In the genomic region with DNA sequence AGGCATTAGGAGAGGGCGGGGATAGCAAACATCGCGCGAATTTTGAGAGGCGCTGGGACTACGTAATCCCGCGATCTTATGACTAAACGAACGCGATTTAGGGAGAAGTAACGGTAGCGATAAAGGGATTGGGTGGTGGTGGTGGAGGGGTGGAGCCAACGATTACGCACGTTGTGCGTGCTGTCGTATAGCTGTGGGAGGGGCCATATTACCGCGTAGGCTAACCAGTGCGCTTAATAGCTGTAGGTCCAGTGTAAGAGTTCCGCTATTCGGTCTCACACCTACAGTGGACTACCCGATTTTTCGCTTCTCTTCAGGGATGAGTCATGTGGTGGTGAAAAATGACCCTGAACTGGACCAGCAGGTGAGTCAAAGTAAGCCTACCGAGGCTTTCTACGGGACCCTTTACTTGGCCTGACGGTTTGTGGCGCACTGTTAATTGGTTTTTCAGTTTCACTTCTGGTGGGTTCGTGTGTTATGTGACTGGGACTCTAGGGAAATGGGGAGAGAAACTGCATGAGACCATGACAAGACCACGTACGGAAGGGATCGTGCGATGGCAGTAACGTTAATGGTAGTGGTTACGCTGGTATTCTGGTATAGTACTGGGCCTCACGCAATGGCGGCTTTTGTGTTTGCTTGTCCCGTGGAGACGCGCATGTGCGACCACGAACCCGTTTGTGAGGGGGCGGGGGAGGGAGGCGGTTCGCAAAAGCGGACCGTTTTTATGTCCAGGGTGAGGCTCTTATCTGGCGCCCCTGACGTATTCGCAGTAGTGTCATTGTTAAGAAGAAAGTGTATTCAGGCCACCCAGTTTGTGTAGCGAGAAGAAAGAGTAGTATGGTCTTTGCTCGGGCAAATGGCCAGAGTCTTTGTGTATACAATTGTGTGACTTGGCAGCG, we compare ENCODE assay signal across 8 cellular contexts. TPM values are rescaled to one million over a fixed set of nuclear protein-coding genes. Genes with fewer than 3 reads are reported as not detected.
DNase-seq lines count a peak whose midpoint lies in the region; ATAC-seq and TF ChIP-seq lines count a peak whose summit lies in the region.

A gene (plus strand): TSS at position 251 of the 902 bp plus-strand sequence. CDS start 69 bp downstream, at position 320.

- peak within 1 kb of the TSS; percentile 96 for H2AFZ ChIP-seq in OCI-LY7 (ENCODE audit: low read length)

- H4K20me1 ChIP-seq in OCI-LY7 (ENCODE audit: insufficient read depth, low read length) = peaks cover 21% of the 10 kb centered on the region

- WGBS in urinary bladder = under 1% methylated on average over 55 of the region's 55 CpGs

- peak within 1 kb of the TSS; percentile 85 for H3K4me2 ChIP-seq in OCI-LY7 (ENCODE audit: low read length)

- H3K27ac ChIP-seq in OCI-LY7 (ENCODE audit: low read depth, low read length, poor library complexity, severe bottlenecking) (peak within 1 kb of the TSS; percentile 87), caudate nucleus (ENCODE audit: low read depth, low read length) (no peak within 1 kb of the TSS), muscle layer of duodenum (ENCODE audit: low read length) (peak within 1 kb of the TSS; percentile 100), urinary bladder (ENCODE audit: low read depth) (peak within 1 kb of the TSS; percentile 98)

- H3K4me1 ChIP-seq in OCI-LY7 (ENCODE audit: insufficient read depth, low read length, poor library complexity, severe bottlenecking) = peaks cover 21% of the 10 kb centered on the region
- H3K4me1 ChIP-seq in muscle layer of duodenum (ENCODE audit: control insufficient read depth in 1 of 2, insufficient read depth in 2 of 2, low read length in 2 of 2) = peaks cover 0 to 15% of the 10 kb centered on the region in 2 donors
- H3K4me1 ChIP-seq in urinary bladder (ENCODE audit: insufficient read depth) = no peaks in the 10 kb centered on the region

- H3K36me3 ChIP-seq in OCI-LY7 (ENCODE audit: insufficient read depth, low read length) (peaks cover 33% of the 10 kb centered on the region), muscle layer of duodenum (ENCODE audit: control insufficient read depth in 1 of 2, insufficient read depth in 2 of 2, low read length in 2 of 2) (no peaks in the 10 kb centered on the region), urinary bladder (ENCODE audit: insufficient read depth) (no peaks in the 10 kb centered on the region)

- DNase-seq in AG10803 (ENCODE audit: low read depth) (peak; percentile 95), OCI-LY7 (ENCODE audit: low spot score) (peak; percentile 93), caudate nucleus (lab: John Stamatoyannopoulos, UW) (peak in 35 of 61 donors; percentile 32 to 95 (median 74)), NCI-H2029 treated with DMSO at 0.1 percent for 48 hours (lab: John Stamatoyannopoulos, UW) (no peak)

- peaks cover 52% of the 10 kb centered on the region for H3K79me2 ChIP-seq in OCI-LY7 (ENCODE audit: insufficient read depth, low read depth, low read length)

- H3K27me3 ChIP-seq in muscle layer of duodenum (ENCODE audit: low read depth, low read length) = no peaks in the 10 kb centered on the region

- POLR2A ChIA-PET in OCI-LY7 (lab: Charles Lee) = interaction anchor here (0.7 kb wide), 1 partner anchor 495 kb away, joined by 3 read pairs; no protein-coding TSS in a partner anchor

- H3K4me3 ChIP-seq in AG10803 (ENCODE audit: low read length) = peak within 1 kb of the TSS; percentile 94
- H3K4me3 ChIP-seq in OCI-LY7 (ENCODE audit: low read depth, low read length, poor library complexity, severe bottlenecking) = peak within 1 kb of the TSS; percentile 97
- H3K4me3 ChIP-seq in muscle layer of duodenum (ENCODE audit: low read depth in 1 of 2, low read length in 2 of 2) = peak within 1 kb of the TSS; percentile 73 to 96
- H3K4me3 ChIP-seq in urinary bladder (ENCODE audit: low read depth, low read length) = peak within 1 kb of the TSS; percentile 63

- no TSS peak for BruUV-seq in OCI-LY7 (replicated peaks; lab: Mats Ljungman, UMichigan)

- ATAC-seq in HG02588 (IDR thresholded peaks at IDR 0.05; ENCODE audit: unreplicated experiment) (peak; percentile 86), GM18520 (IDR thresholded peaks at IDR 0.05; ENCODE audit: unreplicated experiment) (no peak)

- 0 out of 2 replicates have a peak, but pooled peaks cover 3% of the 10 kb centered on the region for H3K9me3 ChIP-seq in OCI-LY7 (ENCODE audit: low read length)
- no peaks in the 10 kb centered on the region for H3K9me3 ChIP-seq in muscle layer of duodenum (ENCODE audit: control insufficient read depth in 1 of 2, low read length in 2 of 2)

- intact Hi-C loops in OCI-LY7 (cut with micrococcal nuclease; ENCODE audit: unreplicated experiment) = loop anchor here (5.0 kb wide), 2 partner anchors 243 to 577 kb away; a partner anchor contains a TSS

- H3K9me2 ChIP-seq in OCI-LY7 (ENCODE audit: insufficient read depth, low read length) = no peaks in the 10 kb centered on the region

- TF ChIP-seq CTCF in AG10803 (conservative IDR thresholded peaks at IDR 0.05; ENCODE audit: low read length) = no peak
- no peak for TF ChIP-seq CTCF in OCI-LY7 (conservative IDR thresholded peaks at IDR 0.05; ENCODE audit: low read length)

- CTCF ChIA-PET in OCI-LY7 (lab: Charles Lee; ENCODE audit: unreplicated experiment) = no interaction called here

RNA-seq across cellular contexts. Expression of the gene that starts here (rescaled TPM):
- total RNA-seq in OCI-LY7 (2014; rRNA removed; shearing (Covaris generic)) = 76.9 and 102 TPM in 2 replicates
- total RNA-seq in OCI-LY7 (2022) (98.9 and 111 TPM in 2 replicates), urinary bladder (not detected)
- 50.2 TPM for polyA plus RNA-seq in urinary bladder
